ENCODE assay signal across 8 cellular contexts in the genomic region with DNA sequence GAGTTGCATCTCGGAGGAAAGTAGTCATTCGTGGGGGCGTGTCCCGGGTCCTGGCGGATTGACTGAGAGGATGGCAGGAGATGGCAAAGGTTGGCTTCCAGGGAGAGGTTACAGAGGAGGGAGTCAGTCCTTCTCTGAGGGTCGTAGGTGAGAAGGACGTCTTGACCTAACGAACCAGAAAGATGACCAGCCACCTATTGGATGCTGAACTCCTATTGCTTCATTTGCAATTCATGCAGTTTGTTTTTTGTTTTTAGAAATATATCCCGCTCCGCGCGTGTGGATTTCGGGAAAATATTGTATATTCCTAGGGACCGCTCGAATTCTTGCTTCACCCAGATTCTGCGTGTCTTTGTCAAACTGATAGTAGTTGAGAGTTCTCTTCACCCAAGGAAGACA. TPM values are rescaled to one million over a fixed set of nuclear protein-coding genes. Genes with fewer than 3 reads are reported as not detected.
DNase-seq lines count a peak whose midpoint lies in the region; ATAC-seq, FAIRE-seq and TF ChIP-seq lines count a peak whose summit lies in the region.

No MANE protein-coding gene starts in this region.

- H3K36me3 Mint-ChIP-seq in brain: no peaks in the 10 kb centered on the region

- no peaks in the 10 kb centered on the region for H3K9me3 Mint-ChIP-seq in brain

- peaks cover 8% of the 10 kb centered on the region for H3K27me3 Mint-ChIP-seq in brain

- no peak for FAIRE-seq in RCC 7860 (lab: Jason Lieb, UNC)

- H3K4me1 Mint-ChIP-seq in brain: peaks cover 42% of the 10 kb centered on the region

- DNase-seq in NCI-H1417 treated with DMSO at 0.1 percent for 48 hours (lab: John Stamatoyannopoulos, UW) (peak; percentile 38), NCI-H1417 (lab: John Stamatoyannopoulos, UW) (no peak), RCC 7860 (ENCODE audit: low spot score) (peak; percentile 51), kidney tubule cell (ENCODE audit: low spot score) (peak; percentile 63)
- peak; percentile 80 for DNase-seq in stimulated activated CD4-positive, alpha-beta T cell treated with anti-CD3 and anti-CD28 coated beads, Interleukin-4, amount 100 ng/mL, for 24 hours

- peak overlapping the region; percentile 97 to 98 (median 97) for H3K4me3 Mint-ChIP-seq in brain

- peak overlapping the region; percentile 50 to 98 (median 91) for H3K27ac Mint-ChIP-seq in brain

- no peak for TF ChIP-seq CTCF in brain (conservative IDR thresholded peaks at IDR 0.05)

- ATAC-seq in GM18498 (IDR thresholded peaks at IDR 0.05; ENCODE audit: unreplicated experiment): no peak
- ATAC-seq in HG03469 (IDR thresholded peaks at IDR 0.05; ENCODE audit: unreplicated experiment): no peak

RNA-seq across cellular contexts. Expression of gene DISP1, which starts 0.5 kb away (rescaled TPM):
- 2.9 TPM for polyA plus RNA-seq in brain (ENCODE audit: insufficient read depth, low read depth, low replicate concordance)

Comparison
In these comparisons a context has a peak if more than half of its experiments do, and no peak if none do; other contexts are left out.
1. DNase-seq: peak in NCI-H1417 treated with DMSO at 0.1 percent for 48 hours (single experiment), RCC 7860 (single experiment), kidney tubule cell (single experiment) and stimulated activated CD4-positive, alpha-beta T cell treated with anti-CD3 and anti-CD28 coated beads, Interleukin-4, amount 100 ng/mL, for 24 hours (single experiment); none in NCI-H1417 (0 of 3).